13 cellular contexts compared by ENCODE assay signal in genomic region chr22:49480340-49480739, GRCh38.
A peak's percentile ranks its signal among the peaks of the same experiment; 100 is the strongest.
DNase-seq lines count a peak whose midpoint lies in the region; ATAC-seq and TF ChIP-seq lines count a peak whose summit lies in the region.
"Had no signal": no experiment of that assay in that cellular context is flagged by ENCODE, and none has a peak within 500 bp of the region (broad histone marks: within the 10 kb centered on the region; RNA-seq: fewer than 3 reads in every experiment).

No MANE protein-coding gene starts in this region.

- H3K4me3 Mint-ChIP-seq in WTC11 (no peak overlapping the region), neural progenitor cell (no peak overlapping the region)
- H3K4me3 Mint-ChIP-seq: B cell; CD4-positive, alpha-beta T cell had no signal

- H3K27ac ChIP-seq in iPS-20b (ENCODE audit: low read length) (no peak overlapping the region), neural progenitor cell (no peak overlapping the region)

- H3K4me2 ChIP-seq in neural progenitor cell, result peak overlapping the region; percentile 43

- no peaks in the 10 kb centered on the region for H4K20me1 ChIP-seq in neural progenitor cell (ENCODE audit: low read depth)

- DNase-seq in WTC11 (ENCODE audit: low spot score) (no peak), neural progenitor cell (ENCODE audit: low spot score) (no peak), GM20000 (ENCODE audit: low spot score) (no peak), NCI-H2227 treated with DMSO at 0.1 percent for 48 hours (lab: John Stamatoyannopoulos, UW) (no peak)
- DNase-seq in activated T-cell treated with anti-CD3 and anti-CD28 coated beads, Interleukin-2, amount 50 U/mL, for 1 hour, result no peak
- no peak for DNase-seq in activated CD8-positive, alpha-beta memory T cell treated with anti-CD3 and anti-CD28 coated beads for 24 hours
- DNase-seq: C1 segment of cervical spinal cord; CD4-positive, alpha-beta T cell; DMS79; IMR-90 had no signal

- H3K4me1 Mint-ChIP-seq in WTC11 (peaks cover 52% of the 10 kb centered on the region), neural progenitor cell (peaks cover 34% of the 10 kb centered on the region)
- H3K4me1 Mint-ChIP-seq: B cell had no signal

- H3K4me3 ChIP-seq in iPS-20b (ENCODE audit: low read length) (peak overlapping the region; percentile 8; the same call in 1 of the 2 replicates), neural progenitor cell (no peak overlapping the region)
- H3K4me3 ChIP-seq: GM12878 had no signal

- CTCF ChIA-PET in WTC11 (lab: Charles Lee), result no interaction called here

- no peak for TF ChIP-seq CTCF in WTC11 (IDR thresholded peaks at IDR 0.05)
- TF ChIP-seq CTCF in neural progenitor cell (IDR thresholded peaks at IDR 0.05), result no peak
- TF ChIP-seq CTCF in GM20000 (IDR thresholded peaks at IDR 0.05; ENCODE audit: extremely low read depth, missing control alignments), result no peak

- no peaks in the 10 kb centered on the region for H3K36me3 ChIP-seq in iPS-20b (ENCODE audit: insufficient read depth, low read depth, low read length)
- no peaks in the 10 kb centered on the region for H3K36me3 ChIP-seq in neural progenitor cell

- no peaks in the 10 kb centered on the region for H3K9me3 ChIP-seq in iPS-20b (ENCODE audit: insufficient read depth, low read depth, low read length)
- H3K9me3 ChIP-seq in neural progenitor cell (ENCODE audit: low read depth), result no peaks in the 10 kb centered on the region

- peaks cover 11% of the 10 kb centered on the region for H3F3A ChIP-seq in neural progenitor cell (ENCODE audit: low read depth)

- no peak overlapping the region for H2AFZ ChIP-seq in neural progenitor cell (replicated peaks)

- peaks cover 20% of the 10 kb centered on the region for H3K4me1 ChIP-seq in iPS-20b (ENCODE audit: insufficient read depth, low read length)
- H3K4me1 ChIP-seq in neural progenitor cell, result peaks cover 35% of the 10 kb centered on the region

- peaks cover 9% of the 10 kb centered on the region for H3K36me3 Mint-ChIP-seq in WTC11
- no peaks in the 10 kb centered on the region for H3K36me3 Mint-ChIP-seq in neural progenitor cell

- peak overlapping the region; percentile 57 for H3K27ac Mint-ChIP-seq in WTC11
- peak overlapping the region; percentile 37 for H3K27ac Mint-ChIP-seq in neural progenitor cell
- H3K27ac Mint-ChIP-seq: B cell; CD4-positive, alpha-beta T cell had no signal

- H3K27me3 ChIP-seq in iPS-20b (ENCODE audit: insufficient read depth, low read length) (peaks cover 13% of the 10 kb centered on the region; the same call in 1 of the 2 replicates), neural progenitor cell (peaks cover 21% of the 10 kb centered on the region)

- H3K79me2 ChIP-seq in neural progenitor cell (ENCODE audit: low read depth), result no peaks in the 10 kb centered on the region

- H3K9me3 Mint-ChIP-seq in WTC11 (peaks cover 17% of the 10 kb centered on the region), neural progenitor cell (peaks cover 14% of the 10 kb centered on the region)

- no peak for ATAC-seq in WTC11
- ATAC-seq: GM12878 had no signal

- POLR2A ChIA-PET in WTC11 (lab: Charles Lee), result no interaction called here

- H3K27me3 Mint-ChIP-seq in WTC11 (ENCODE audit: low read depth) (no peaks in the 10 kb centered on the region; the same call in 1 of the 2 replicates), neural progenitor cell (ENCODE audit: insufficient read depth, low read depth) (peaks cover 13% of the 10 kb centered on the region)
- H3K27me3 Mint-ChIP-seq: CD4-positive, alpha-beta T cell had no signal

- H3K9ac ChIP-seq in iPS-20b (ENCODE audit: low read depth, low read length) (no peak overlapping the region), neural progenitor cell (no peak overlapping the region)

TF ChIP-seq in WTC11, 78 proteins besides CTCF, POLR2A, EP300 and RAD21:
- TF ChIP-seq USF2 (CRISPR knock-in tag; IDR thresholded peaks at IDR 0.05), result peak; percentile 69
- no peak for TF ChIP-seq ZNF671 (CRISPR knock-in tag; IDR thresholded peaks at IDR 0.05)
- TF ChIP-seq USF1 (CRISPR knock-in tag; IDR thresholded peaks at IDR 0.05), result 0 out of 2 replicates have a peak, but pooled peaks have one; percentile 39
